ENCODE assay signal across 8 cellular contexts in the genomic region with DNA sequence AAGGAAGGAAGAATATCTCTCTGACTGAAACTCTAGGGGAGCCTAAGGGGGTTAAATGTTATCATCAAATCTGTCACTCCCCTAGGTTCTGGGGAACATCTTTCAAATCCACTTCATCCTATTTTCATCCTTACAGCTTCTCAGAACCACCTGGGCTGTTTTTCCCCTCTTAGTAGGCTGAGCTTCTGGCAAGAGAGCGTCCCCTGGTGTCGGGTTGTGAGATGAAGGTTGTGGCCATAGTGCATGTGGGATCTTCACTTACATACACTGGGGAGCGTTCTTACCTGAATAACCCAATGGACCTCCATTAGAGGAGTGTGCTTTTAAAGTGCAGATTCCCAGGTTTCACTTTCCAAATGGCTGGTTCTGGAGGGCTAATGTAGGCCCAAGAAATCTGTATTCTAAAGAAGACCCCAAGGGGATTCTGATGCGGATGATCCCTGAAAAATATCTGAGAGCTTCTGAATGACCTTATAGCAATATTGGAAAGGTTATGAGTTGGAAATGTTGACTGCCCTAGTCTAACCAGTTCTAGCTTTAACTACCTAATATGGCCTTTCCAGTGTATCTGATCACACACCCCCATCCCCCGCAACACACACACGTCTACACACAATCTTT.
DNase-seq lines count a peak whose midpoint lies in the region; TF ChIP-seq lines count a peak whose summit lies in the region.

No MANE protein-coding gene starts in this region.

- TF ChIP-seq CTCF in LNCAP (IDR thresholded peaks at IDR 0.05) (peak; percentile 81), epithelial cell of proximal tubule (conservative IDR thresholded peaks at IDR 0.05; ENCODE audit: low read depth, low read length) (peak; percentile 64), spleen (IDR thresholded peaks at IDR 0.05 in 8 of 11, conservative IDR thresholded peaks at IDR 0.05 in 3 of 11) (peak in 6 of 11 experiments; percentile 14 to 38 (median 28)), thyroid gland (IDR thresholded peaks at IDR 0.05) (no peak)

- H3K4me1 ChIP-seq in spleen = no peaks in the 10 kb centered on the region
- no peaks in the 10 kb centered on the region for H3K4me1 ChIP-seq in thyroid gland

- WGBS in spleen, 5 donors = 58 to 60% (median 59%) methylated on average over 6 of the region's 6 CpGs
- WGBS in thyroid gland, 2 donors = 67 to 72% methylated on average over 6 of the region's 6 CpGs

- no peak overlapping the region for H3K27ac ChIP-seq in spleen
- no peak overlapping the region for H3K27ac ChIP-seq in thyroid gland

- no peaks in the 10 kb centered on the region for H3K36me3 ChIP-seq in spleen
- H3K36me3 ChIP-seq in thyroid gland = no peaks in the 10 kb centered on the region

- H3K27me3 ChIP-seq in spleen (replicated peaks in 1 of 7) = no peaks in the 10 kb centered on the region
- H3K27me3 ChIP-seq in thyroid gland = no peaks in the 10 kb centered on the region

- H3K4me3 ChIP-seq in epithelial cell of proximal tubule (ENCODE audit: low read depth, low read length) (no peak overlapping the region), spleen (no peak overlapping the region), thyroid gland (replicated peaks in 1 of 3) (no peak overlapping the region)

- no peak for TF ChIP-seq POLR2A in spleen (IDR thresholded peaks at IDR 0.05)
- no peak for TF ChIP-seq POLR2A in thyroid gland (IDR thresholded peaks at IDR 0.05)

- DNase-seq in COLO668 (lab: John Stamatoyannopoulos, UW; ENCODE audit: unreplicated experiment) = peak; percentile 49
- peak; percentile 46 to 49 for DNase-seq in activated CD4-positive, alpha-beta T cell treated with anti-CD3 and anti-CD28 coated beads, Interleukin-2, amount 50 U/mL, for 4 hours
- DNase-seq in epithelial cell of proximal tubule (ENCODE audit: low read depth) = no peak
- DNase-seq in spleen = no peak
- DNase-seq in amniotic stem cell (lab: John Stamatoyannopoulos, UW) = no peak
- no peak for DNase-seq in thyroid gland
- no peak for DNase-seq in head of caudate nucleus

- H3K9me3 ChIP-seq in spleen = peaks cover 0 to 7% (median 0%) of the 10 kb centered on the region in 8 donors
- no peaks in the 10 kb centered on the region for H3K9me3 ChIP-seq in thyroid gland

- intact Hi-C loops in spleen (cut with DNase I; ENCODE audit: low total_unique reads) = no loop called here
- intact Hi-C loops in thyroid gland (cut with DNase I) = no loop called here
- intact Hi-C loops in head of caudate nucleus (cut with DNase I) = no loop called here

Comparison
In these comparisons a context has a peak if more than half of its experiments do, and no peak if none do; other contexts are left out.
1. DNase-seq: peak in COLO668 (single experiment) and activated CD4-positive, alpha-beta T cell treated with anti-CD3 and anti-CD28 coated beads, Interleukin-2, amount 50 U/mL, for 4 hours (2 of 2); none in epithelial cell of proximal tubule (single experiment), spleen (single experiment), amniotic stem cell (single experiment), thyroid gland (0 of 2) and head of caudate nucleus (0 of 42).
2. CTCF ChIP-seq: peak in LNCAP (single experiment), epithelial cell of proximal tubule (single experiment) and spleen (6 of 11); none in thyroid gland (0 of 6).